ENCODE assay signal across 8 cellular contexts in the genomic region with DNA sequence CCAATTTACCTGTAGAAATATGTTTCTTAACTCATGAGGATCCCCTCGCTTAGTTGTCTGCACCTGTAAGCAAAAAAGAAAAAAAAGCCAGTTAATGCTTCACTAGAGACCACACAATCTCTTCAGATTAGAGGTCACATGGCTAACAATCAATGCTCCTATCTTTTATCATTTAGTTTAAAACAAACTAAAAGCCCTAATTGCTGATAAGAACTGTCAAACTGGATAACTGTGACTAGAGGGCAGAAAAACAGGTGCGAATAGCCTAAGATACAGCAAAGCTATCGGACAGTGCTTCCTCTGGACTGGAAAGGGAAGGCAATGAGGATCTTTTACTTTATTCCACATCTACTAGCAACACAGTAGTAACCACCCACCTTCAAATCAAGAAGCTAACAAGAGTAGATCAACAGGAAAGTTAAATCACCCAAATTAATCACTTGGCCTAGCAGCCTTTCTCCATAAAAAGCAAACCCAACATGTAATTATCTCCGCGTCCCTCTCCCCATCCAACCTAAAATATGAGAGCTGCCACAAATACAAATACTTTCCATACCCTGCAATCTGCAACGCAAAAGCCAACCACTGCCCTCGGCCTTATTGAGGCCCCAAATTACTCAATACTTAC. TPM values are rescaled to one million over a fixed set of nuclear protein-coding genes. Genes with fewer than 3 reads are reported as not detected.
A peak's percentile ranks its signal among the peaks of the same experiment; 100 is the strongest.
DNase-seq lines count a peak whose midpoint lies in the region; ATAC-seq and TF ChIP-seq lines count a peak whose summit lies in the region.

No MANE protein-coding gene starts in this region.

- H3K4me3 Mint-ChIP-seq in CD14-positive monocyte: peak overlapping the region; percentile 99
- H3K4me3 Mint-ChIP-seq in activated naive CD8-positive, alpha-beta T cell treated with anti-CD3 and anti-CD28 coated beads, Interleukin-2, amount 10 ng/mL, durations not matched to agents 7 days and 5 days: peak overlapping the region; percentile 95

- peak overlapping the region; percentile 33 for H3K9ac ChIP-seq in HUES48 (ENCODE audit: low read depth, low read length)
- peak overlapping the region; percentile 82 to 91 for H3K9ac ChIP-seq in stomach smooth muscle (ENCODE audit: low read length in 2 of 2)

- POLR2A ChIA-PET in activated naive CD8-positive, alpha-beta T cell treated with anti-CD3 and anti-CD28 coated beads, Interleukin-2, amount 10 ng/mL, durations not matched to agents 7 days and 5 days (lab: Charles Lee): interaction anchor here (1.8 to 2.2 kb wide), 3 partner anchors 12 to 31 kb away, joined by 4 to 20 read pairs (median 7); partner anchors contain the start of gene HAT1

- peaks cover 14 to 19% of the 10 kb centered on the region in 2 donors for H3K36me3 Mint-ChIP-seq in CD14-positive monocyte
- H3K36me3 Mint-ChIP-seq in activated naive CD8-positive, alpha-beta T cell treated with anti-CD3 and anti-CD28 coated beads, Interleukin-2, amount 10 ng/mL, durations not matched to agents 7 days and 5 days: peaks cover 23% of the 10 kb centered on the region

- no peaks in the 10 kb centered on the region for H3K27me3 ChIP-seq in HUES48 (ENCODE audit: control insufficient read depth, insufficient read depth, low read length)
- H3K27me3 ChIP-seq in stomach smooth muscle (ENCODE audit: control insufficient read depth in 1 of 2, insufficient read depth in 2 of 2, low read length in 2 of 2): no peaks in the 10 kb centered on the region

- DNase-seq in CD14-positive monocyte (ENCODE audit: low spot score) (no peak), iris pigment epithelial cell (ENCODE audit: low read depth) (peak; percentile 11)
- no peak for DNase-seq in activated naive CD8-positive, alpha-beta T cell treated with anti-CD3 and anti-CD28 coated beads, Interleukin-2, amount 10 ng/mL, durations not matched to agents 7 days and 5 days
- DNase-seq in stimulated activated CD4-positive, alpha-beta T cell treated with anti-CD3 and anti-CD28 coated beads, Interleukin-15, amount 100 ng/mL, for 24 hours: no peak

- H3K4me3 ChIP-seq in HUES48 (ENCODE audit: low read depth, low read length): peak overlapping the region; percentile 82
- peak overlapping the region; percentile 85 to 99 for H3K4me3 ChIP-seq in stomach smooth muscle (ENCODE audit: low read length in 2 of 2)

- no peak for TF ChIP-seq CTCF in CD14-positive monocyte (IDR thresholded peaks at IDR 0.05)

- H3K9me3 ChIP-seq in HUES48 (ENCODE audit: control insufficient read depth, insufficient read depth, low read length): peaks cover 4% of the 10 kb centered on the region
- no peaks in the 10 kb centered on the region for H3K9me3 ChIP-seq in stomach smooth muscle (ENCODE audit: control insufficient read depth in 2 of 2, low read length in 2 of 2)

- intact Hi-C loops in CD14-positive monocyte (cut with micrococcal nuclease): no loop called here

- peaks cover 0 to 3% (median 0%) of the 10 kb centered on the region in 7 donors for H3K9me3 Mint-ChIP-seq in CD14-positive monocyte
- no peaks in the 10 kb centered on the region for H3K9me3 Mint-ChIP-seq in activated naive CD8-positive, alpha-beta T cell treated with anti-CD3 and anti-CD28 coated beads, Interleukin-2, amount 10 ng/mL, durations not matched to agents 7 days and 5 days

- no peak for ATAC-seq in activated naive CD8-positive, alpha-beta T cell treated with anti-CD3 and anti-CD28 coated beads, Interleukin-2, amount 10 ng/mL, durations not matched to agents 7 days and 5 days (ENCODE audit: low read depth)
- ATAC-seq in HG03342 (IDR thresholded peaks at IDR 0.05; ENCODE audit: unreplicated experiment) (no peak), GM21825 (IDR thresholded peaks at IDR 0.05; ENCODE audit: unreplicated experiment) (no peak)

- H3K4me1 Mint-ChIP-seq in CD14-positive monocyte: peaks cover 20% of the 10 kb centered on the region
- peaks cover 27% of the 10 kb centered on the region for H3K4me1 Mint-ChIP-seq in activated naive CD8-positive, alpha-beta T cell treated with anti-CD3 and anti-CD28 coated beads, Interleukin-2, amount 10 ng/mL, durations not matched to agents 7 days and 5 days

- H3K27ac Mint-ChIP-seq in CD14-positive monocyte: peak overlapping the region; percentile 89 to 97 (median 92)
- peak overlapping the region; percentile 92 for H3K27ac Mint-ChIP-seq in activated naive CD8-positive, alpha-beta T cell treated with anti-CD3 and anti-CD28 coated beads, Interleukin-2, amount 10 ng/mL, durations not matched to agents 7 days and 5 days

- H3K27ac ChIP-seq in HUES48 (ENCODE audit: low read depth, low read length) (peak overlapping the region; percentile 85), stomach smooth muscle (ENCODE audit: low read length) (peak overlapping the region; percentile 74)

- H3K36me3 ChIP-seq in HUES48 (ENCODE audit: control insufficient read depth, insufficient read depth, low read length): peaks cover 5% of the 10 kb centered on the region; the same call in 1 of the 2 replicates
- H3K36me3 ChIP-seq in stomach smooth muscle (ENCODE audit: control insufficient read depth in 2 of 2, insufficient read depth in 2 of 2, low read length in 2 of 2): peaks cover 0 to 5% of the 10 kb centered on the region in 2 donors

- H3K4me1 ChIP-seq in HUES48 (ENCODE audit: control insufficient read depth, insufficient read depth, low read length): peaks cover 10% of the 10 kb centered on the region
- peaks cover 3% of the 10 kb centered on the region for H3K4me1 ChIP-seq in stomach smooth muscle (ENCODE audit: control insufficient read depth, insufficient read depth, low read length)

- peaks cover 2 to 7% (median 3%) of the 10 kb centered on the region in 3 donors for H3K27me3 Mint-ChIP-seq in CD14-positive monocyte (ENCODE audit: low read depth in 3 of 3)
- no peaks in the 10 kb centered on the region for H3K27me3 Mint-ChIP-seq in activated naive CD8-positive, alpha-beta T cell treated with anti-CD3 and anti-CD28 coated beads, Interleukin-2, amount 10 ng/mL, durations not matched to agents 7 days and 5 days

RNA-seq across cellular contexts. Expression of gene SLC25A12, which starts 0.7 kb away (rescaled TPM):
- polyA plus RNA-seq in CD14-positive monocyte: 1 to 10 TPM; 6.5 to 7.0 TPM
- 10 to 100 TPM; 25.1 to 27.5 TPM for total RNA-seq in activated naive CD8-positive, alpha-beta T cell treated with anti-CD3 and anti-CD28 coated beads, Interleukin-2, amount 10 ng/mL, durations not matched to agents 7 days and 5 days

RNA-seq across cellular contexts. Expression of gene HAT1, which starts 29.0 kb away (rescaled TPM):
- polyA plus RNA-seq in CD14-positive monocyte: 10 to 100 TPM; 62.8 to 63.3 TPM
- 10 to 100 TPM; 52.5 to 54.5 TPM for total RNA-seq in activated naive CD8-positive, alpha-beta T cell treated with anti-CD3 and anti-CD28 coated beads, Interleukin-2, amount 10 ng/mL, durations not matched to agents 7 days and 5 days
